1 cellular context compared by ENCODE assay signal in genomic region chr3:172101107-172101506, GRCh38.
TF ChIP-seq lines count a peak whose summit lies in the region.

No MANE protein-coding gene starts in this region.

TF ChIP-seq in HepG2, 621 proteins besides CTCF, POLR2A, EP300 and RAD21 (continued from another document and continues in another):
- TF ChIP-seq ZNF432 (CRISPR knock-in tag; IDR thresholded peaks at IDR 0.05; ENCODE audit: borderline replicate concordance) (no peak), ZNF496 (CRISPR knock-in tag; IDR thresholded peaks at IDR 0.05; ENCODE audit: insufficient replicate concordance) (no peak), ZMYM4 (CRISPR knock-in tag; IDR thresholded peaks at IDR 0.05) (peak; percentile 50; the same call in 1 of the 2 replicates), ISL2 (CRISPR knock-in tag; IDR thresholded peaks at IDR 0.05) (peak; percentile 99), ETS1 (CRISPR knock-in tag; IDR thresholded peaks at IDR 0.05) (no peak), PHB2 (IDR thresholded peaks at IDR 0.05; ENCODE audit: partially characterized antibody) (no peak), ZNF263 (CRISPR knock-in tag; IDR thresholded peaks at IDR 0.05) (no peak), TCF7 (IDR thresholded peaks at IDR 0.05; ENCODE audit: low read depth) (peak; percentile 96), ZNF484 (CRISPR knock-in tag; IDR thresholded peaks at IDR 0.05; ENCODE audit: borderline replicate concordance, low read depth) (no peak), ZNF644 (CRISPR knock-in tag; IDR thresholded peaks at IDR 0.05; ENCODE audit: low read depth) (0 out of 2 replicates have a peak, but pooled peaks have one; percentile 49), RARA (CRISPR knock-in tag; IDR thresholded peaks at IDR 0.05) (peak; percentile 85), ZFP1 (CRISPR knock-in tag; IDR thresholded peaks at IDR 0.05) (peak; percentile 57; the same call in 1 of the 2 replicates), ZNF577 (CRISPR knock-in tag; IDR thresholded peaks at IDR 0.05; ENCODE audit: borderline replicate concordance, low read depth) (no peak), ZNF138 (CRISPR knock-in tag; IDR thresholded peaks at IDR 0.05; ENCODE audit: low read depth) (no peak), MAZ (IDR thresholded peaks at IDR 0.05; ENCODE audit: borderline replicate concordance, low read depth, low read length) (no peak), MAZ (CRISPR knock-in tag; IDR thresholded peaks at IDR 0.05; ENCODE audit: low read depth) (no peak), HCFC1 (IDR thresholded peaks at IDR 0.05; ENCODE audit: low read depth, low read length) (no peak), ZNF318 (CRISPR knock-in tag; IDR thresholded peaks at IDR 0.05) (no peak), MIER2 (CRISPR knock-in tag; IDR thresholded peaks at IDR 0.05) (0 out of 2 replicates have a peak, but pooled peaks have one; percentile 32), ZNF441 (CRISPR knock-in tag; IDR thresholded peaks at IDR 0.05; ENCODE audit: borderline replicate concordance) (no peak), TEF (CRISPR knock-in tag; IDR thresholded peaks at IDR 0.05) (no peak), NR3C1 (CRISPR knock-in tag; IDR thresholded peaks at IDR 0.05) (no peak), GFI1 (CRISPR knock-in tag; IDR thresholded peaks at IDR 0.05; ENCODE audit: borderline replicate concordance) (peak; percentile 45; the same call in 1 of the 2 replicates), ZNF781 (CRISPR knock-in tag; IDR thresholded peaks at IDR 0.05; ENCODE audit: borderline replicate concordance, not compliant biosample characterization) (no peak), ZBTB42 (CRISPR knock-in tag; IDR thresholded peaks at IDR 0.05) (no peak), ZNF615 (CRISPR knock-in tag; IDR thresholded peaks at IDR 0.05; ENCODE audit: borderline replicate concordance) (no peak), STAT5B (CRISPR knock-in tag; IDR thresholded peaks at IDR 0.05) (no peak), DBP (CRISPR knock-in tag; IDR thresholded peaks at IDR 0.05; ENCODE audit: not compliant biosample characterization) (no peak), ZNF773 (CRISPR knock-in tag; IDR thresholded peaks at IDR 0.05; ENCODE audit: borderline replicate concordance) (no peak), GABPB1 (CRISPR knock-in tag; IDR thresholded peaks at IDR 0.05) (no peak), ZNF607 (CRISPR knock-in tag; IDR thresholded peaks at IDR 0.05; ENCODE audit: borderline replicate concordance) (no peak)
- TF ChIP-seq, protein P1, sequence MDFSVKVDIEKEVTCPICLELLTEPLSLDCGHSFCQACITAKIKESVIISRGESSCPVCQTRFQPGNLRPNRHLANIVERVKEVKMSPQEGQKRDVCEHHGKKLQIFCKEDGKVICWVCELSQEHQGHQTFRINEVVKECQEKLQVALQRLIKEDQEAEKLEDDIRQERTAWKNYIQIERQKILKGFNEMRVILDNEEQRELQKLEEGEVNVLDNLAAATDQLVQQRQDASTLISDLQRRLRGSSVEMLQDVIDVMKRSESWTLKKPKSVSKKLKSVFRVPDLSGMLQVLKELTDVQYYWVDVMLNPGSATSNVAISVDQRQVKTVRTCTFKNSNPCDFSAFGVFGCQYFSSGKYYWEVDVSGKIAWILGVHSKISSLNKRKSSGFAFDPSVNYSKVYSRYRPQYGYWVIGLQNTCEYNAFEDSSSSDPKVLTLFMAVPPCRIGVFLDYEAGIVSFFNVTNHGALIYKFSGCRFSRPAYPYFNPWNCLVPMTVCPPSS (IDR thresholded peaks at IDR 0.05): no peak
- TF ChIP-seq, protein P2, sequence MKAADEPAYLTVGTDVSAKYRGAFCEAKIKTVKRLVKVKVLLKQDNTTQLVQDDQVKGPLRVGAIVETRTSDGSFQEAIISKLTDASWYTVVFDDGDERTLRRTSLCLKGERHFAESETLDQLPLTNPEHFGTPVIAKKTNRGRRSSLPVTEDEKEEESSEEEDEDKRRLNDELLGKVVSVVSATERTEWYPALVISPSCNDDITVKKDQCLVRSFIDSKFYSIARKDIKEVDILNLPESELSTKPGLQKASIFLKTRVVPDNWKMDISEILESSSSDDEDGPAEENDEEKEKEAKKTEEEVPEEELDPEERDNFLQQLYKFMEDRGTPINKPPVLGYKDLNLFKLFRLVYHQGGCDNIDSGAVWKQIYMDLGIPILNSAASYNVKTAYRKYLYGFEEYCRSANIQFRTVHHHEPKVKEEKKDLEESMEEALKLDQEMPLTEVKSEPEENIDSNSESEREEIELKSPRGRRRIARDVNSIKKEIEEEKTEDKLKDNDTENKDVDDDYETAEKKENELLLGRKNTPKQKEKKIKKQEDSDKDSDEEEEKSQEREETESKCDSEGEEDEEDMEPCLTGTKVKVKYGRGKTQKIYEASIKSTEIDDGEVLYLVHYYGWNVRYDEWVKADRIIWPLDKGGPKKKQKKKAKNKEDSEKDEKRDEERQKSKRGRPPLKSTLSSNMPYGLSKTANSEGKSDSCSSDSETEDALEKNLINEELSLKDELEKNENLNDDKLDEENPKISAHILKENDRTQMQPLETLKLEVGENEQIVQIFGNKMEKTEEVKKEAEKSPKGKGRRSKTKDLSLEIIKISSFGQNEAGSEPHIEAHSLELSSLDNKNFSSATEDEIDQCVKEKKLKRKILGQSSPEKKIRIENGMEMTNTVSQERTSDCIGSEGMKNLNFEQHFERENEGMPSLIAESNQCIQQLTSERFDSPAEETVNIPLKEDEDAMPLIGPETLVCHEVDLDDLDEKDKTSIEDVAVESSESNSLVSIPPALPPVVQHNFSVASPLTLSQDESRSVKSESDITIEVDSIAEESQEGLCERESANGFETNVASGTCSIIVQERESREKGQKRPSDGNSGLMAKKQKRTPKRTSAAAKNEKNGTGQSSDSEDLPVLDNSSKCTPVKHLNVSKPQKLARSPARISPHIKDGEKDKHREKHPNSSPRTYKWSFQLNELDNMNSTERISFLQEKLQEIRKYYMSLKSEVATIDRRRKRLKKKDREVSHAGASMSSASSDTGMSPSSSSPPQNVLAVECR (CRISPR knock-in tag; IDR thresholded peaks at IDR 0.05; ENCODE audit: borderline replicate concordance): peak; percentile 35; the same call in 1 of the 2 replicates
- TF ChIP-seq, protein P3, sequence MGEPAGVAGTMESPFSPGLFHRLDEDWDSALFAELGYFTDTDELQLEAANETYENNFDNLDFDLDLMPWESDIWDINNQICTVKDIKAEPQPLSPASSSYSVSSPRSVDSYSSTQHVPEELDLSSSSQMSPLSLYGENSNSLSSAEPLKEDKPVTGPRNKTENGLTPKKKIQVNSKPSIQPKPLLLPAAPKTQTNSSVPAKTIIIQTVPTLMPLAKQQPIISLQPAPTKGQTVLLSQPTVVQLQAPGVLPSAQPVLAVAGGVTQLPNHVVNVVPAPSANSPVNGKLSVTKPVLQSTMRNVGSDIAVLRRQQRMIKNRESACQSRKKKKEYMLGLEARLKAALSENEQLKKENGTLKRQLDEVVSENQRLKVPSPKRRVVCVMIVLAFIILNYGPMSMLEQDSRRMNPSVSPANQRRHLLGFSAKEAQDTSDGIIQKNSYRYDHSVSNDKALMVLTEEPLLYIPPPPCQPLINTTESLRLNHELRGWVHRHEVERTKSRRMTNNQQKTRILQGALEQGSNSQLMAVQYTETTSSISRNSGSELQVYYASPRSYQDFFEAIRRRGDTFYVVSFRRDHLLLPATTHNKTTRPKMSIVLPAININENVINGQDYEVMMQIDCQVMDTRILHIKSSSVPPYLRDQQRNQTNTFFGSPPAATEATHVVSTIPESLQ (CRISPR knock-in tag; conservative IDR thresholded peaks at IDR 0.05): no peak
- TF ChIP-seq, protein P4, sequence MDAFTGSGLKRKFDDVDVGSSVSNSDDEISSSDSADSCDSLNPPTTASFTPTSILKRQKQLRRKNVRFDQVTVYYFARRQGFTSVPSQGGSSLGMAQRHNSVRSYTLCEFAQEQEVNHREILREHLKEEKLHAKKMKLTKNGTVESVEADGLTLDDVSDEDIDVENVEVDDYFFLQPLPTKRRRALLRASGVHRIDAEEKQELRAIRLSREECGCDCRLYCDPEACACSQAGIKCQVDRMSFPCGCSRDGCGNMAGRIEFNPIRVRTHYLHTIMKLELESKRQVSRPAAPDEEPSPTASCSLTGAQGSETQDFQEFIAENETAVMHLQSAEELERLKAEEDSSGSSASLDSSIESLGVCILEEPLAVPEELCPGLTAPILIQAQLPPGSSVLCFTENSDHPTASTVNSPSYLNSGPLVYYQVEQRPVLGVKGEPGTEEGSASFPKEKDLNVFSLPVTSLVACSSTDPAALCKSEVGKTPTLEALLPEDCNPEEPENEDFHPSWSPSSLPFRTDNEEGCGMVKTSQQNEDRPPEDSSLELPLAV (CRISPR knock-in tag; conservative IDR thresholded peaks at IDR 0.05; ENCODE audit: low read depth): no peak
- TF ChIP-seq, protein P5, sequence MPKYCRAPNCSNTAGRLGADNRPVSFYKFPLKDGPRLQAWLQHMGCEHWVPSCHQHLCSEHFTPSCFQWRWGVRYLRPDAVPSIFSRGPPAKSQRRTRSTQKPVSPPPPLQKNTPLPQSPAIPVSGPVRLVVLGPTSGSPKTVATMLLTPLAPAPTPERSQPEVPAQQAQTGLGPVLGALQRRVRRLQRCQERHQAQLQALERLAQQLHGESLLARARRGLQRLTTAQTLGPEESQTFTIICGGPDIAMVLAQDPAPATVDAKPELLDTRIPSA (CRISPR knock-in tag; IDR thresholded peaks at IDR 0.05; ENCODE audit: borderline replicate concordance): no peak
- TF ChIP-seq, protein P6, sequence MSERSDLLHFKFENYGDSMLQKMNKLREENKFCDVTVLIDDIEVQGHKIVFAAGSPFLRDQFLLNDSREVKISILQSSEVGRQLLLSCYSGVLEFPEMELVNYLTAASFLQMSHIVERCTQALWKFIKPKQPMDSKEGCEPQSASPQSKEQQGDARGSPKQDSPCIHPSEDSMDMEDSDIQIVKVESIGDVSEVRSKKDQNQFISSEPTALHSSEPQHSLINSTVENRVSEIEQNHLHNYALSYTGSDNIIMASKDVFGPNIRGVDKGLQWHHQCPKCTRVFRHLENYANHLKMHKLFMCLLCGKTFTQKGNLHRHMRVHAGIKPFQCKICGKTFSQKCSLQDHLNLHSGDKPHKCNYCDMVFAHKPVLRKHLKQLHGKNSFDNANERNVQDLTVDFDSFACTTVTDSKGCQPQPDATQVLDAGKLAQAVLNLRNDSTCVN (CRISPR knock-in tag; IDR thresholded peaks at IDR 0.05; ENCODE audit: borderline replicate concordance): peak; percentile 95
